In genomic region chr21:45127937-45128336, GRCh38 we compare ENCODE assay signal across 24 cellular contexts. TPM values are rescaled to one million over a fixed set of nuclear protein-coding genes. Genes with fewer than 3 reads are reported as not detected.
DNase-seq lines count a peak whose midpoint lies in the region; ATAC-seq and TF ChIP-seq lines count a peak whose summit lies in the region.
"Had no signal": no experiment of that assay in that cellular context is flagged by ENCODE, and none has a peak within 500 bp of the region (broad histone marks: within the 10 kb centered on the region; RNA-seq: fewer than 3 reads in every experiment).

No MANE protein-coding gene starts in this region.

- H3K27ac Mint-ChIP-seq in activated naive CD8-positive, alpha-beta T cell treated with anti-CD3 and anti-CD28 coated beads for 36 hours = peak overlapping the region; percentile 47
- H3K27ac Mint-ChIP-seq in activated naive CD8-positive, alpha-beta T cell treated with anti-CD3 and anti-CD28 coated beads, Interleukin-2, amount 50 U/mL, for 24 hours = no peak overlapping the region
- peak overlapping the region; percentile 39 to 74 (median 63) for H3K27ac Mint-ChIP-seq in nephron
- H3K27ac Mint-ChIP-seq: activated CD4-positive, alpha-beta T cell treated with anti-CD3 and anti-CD28 coated beads for 36 hours; activated CD8-positive, alpha-beta T cell treated with anti-CD3 and anti-CD28 coated beads, Interleukin-2, amount 10 ng/mL, durations not matched to agents 7 days and 5 days; CD4-positive, alpha-beta T cell had no signal

- H3K27me3 ChIP-seq in adipocyte (replicated peaks; ENCODE audit: control insufficient read depth, insufficient read depth, low read length) = no peaks in the 10 kb centered on the region
- H3K27me3 ChIP-seq: body of pancreas, esophagus squamous epithelium, foreskin keratinocyte, heart right ventricle, upper lobe of right lung had no signal

- peaks cover 30% of the 10 kb centered on the region for H3K4me1 Mint-ChIP-seq in activated naive CD8-positive, alpha-beta T cell treated with anti-CD3 and anti-CD28 coated beads for 36 hours
- H3K4me1 Mint-ChIP-seq in activated naive CD8-positive, alpha-beta T cell treated with anti-CD3 and anti-CD28 coated beads, Interleukin-2, amount 50 U/mL, for 24 hours = peaks cover 58% of the 10 kb centered on the region
- H3K4me1 Mint-ChIP-seq in nephron = peaks cover 90% of the 10 kb centered on the region

- no peak overlapping the region for H3K4me3 Mint-ChIP-seq in activated naive CD8-positive, alpha-beta T cell treated with anti-CD3 and anti-CD28 coated beads for 36 hours
- H3K4me3 Mint-ChIP-seq in activated naive CD8-positive, alpha-beta T cell treated with anti-CD3 and anti-CD28 coated beads, Interleukin-2, amount 50 U/mL, for 24 hours = no peak overlapping the region
- H3K4me3 Mint-ChIP-seq in nephron = peak overlapping the region in 1 of 3 experiments; percentile 55
- H3K4me3 Mint-ChIP-seq: activated CD4-positive, alpha-beta T cell treated with anti-CD3 and anti-CD28 coated beads for 36 hours; activated CD8-positive, alpha-beta T cell treated with anti-CD3 and anti-CD28 coated beads, Interleukin-2, amount 10 ng/mL, durations not matched to agents 7 days and 5 days; CD4-positive, alpha-beta T cell; central memory CD8-positive, alpha-beta T cell; mesothelial cell of epicardium; naive thymus-derived CD4-positive, alpha-beta T cell had no signal

- H3K4me1 ChIP-seq in adipocyte (ENCODE audit: control insufficient read depth, insufficient read depth, low read length) = peaks cover 33% of the 10 kb centered on the region
- H3K4me1 ChIP-seq: body of pancreas had no signal

- ATAC-seq in activated naive CD8-positive, alpha-beta T cell treated with anti-CD3 and anti-CD28 coated beads, Interleukin-2, amount 50 U/mL, for 24 hours = no peak

- H3K9me3 ChIP-seq in adipocyte (ENCODE audit: control insufficient read depth, low read length) = no peaks in the 10 kb centered on the region
- H3K9me3 ChIP-seq: body of pancreas, esophagus squamous epithelium, heart right ventricle, psoas muscle, upper lobe of right lung had no signal

- H3K9ac ChIP-seq in adipocyte (ENCODE audit: low read length) = peak overlapping the region; percentile 82

- TF ChIP-seq CTCF in nephron (IDR thresholded peaks at IDR 0.05; ENCODE audit: unreplicated experiment in 3 of 3) (no peak), GM13977 (IDR thresholded peaks at IDR 0.05; ENCODE audit: extremely low read depth, insufficient read depth, missing control alignments) (no peak)

- DNase-seq in activated naive CD8-positive, alpha-beta T cell treated with anti-CD3 and anti-CD28 coated beads for 36 hours = no peak
- no peak for DNase-seq in activated naive CD8-positive, alpha-beta T cell treated with anti-CD3 and anti-CD28 coated beads, Interleukin-2, amount 50 U/mL, for 24 hours
- DNase-seq in adipocyte (ENCODE audit: low read depth) (no peak), NCI-H2029 treated with DMSO at 0.1 percent for 48 hours (lab: John Stamatoyannopoulos, UW) (no peak), iPS-NIHi7 (ENCODE audit: extremely low spot score) (no peak), GM13977 (ENCODE audit: low spot score) (no peak), NCI-H510A treated with DMSO at 0.1 percent for 48 hours (lab: John Stamatoyannopoulos, UW) (no peak)
- DNase-seq: DMS 273 treated with DMSO at 0.1 percent for 48 hours, esophagus squamous epithelium, kidney, NCI-H1417 treated with DMSO at 0.1 percent for 48 hours had no signal

- in situ Hi-C loops in GM13977 (cut with MboI; ENCODE audit: low pct_unique_long_range_greater_than_20kb, low sequenced_read_pairs, unreplicated experiment) = loop anchor here (25.0 kb wide), 1 partner anchor 709 kb away; no protein-coding TSS in a partner anchor

- H3K36me3 ChIP-seq in adipocyte (ENCODE audit: control insufficient read depth, insufficient read depth, low read length, severe bottlenecking) = peaks cover 8% of the 10 kb centered on the region
- H3K36me3 ChIP-seq: esophagus squamous epithelium, heart right ventricle, upper lobe of right lung had no signal

- no peaks in the 10 kb centered on the region for H3K27me3 Mint-ChIP-seq in activated naive CD8-positive, alpha-beta T cell treated with anti-CD3 and anti-CD28 coated beads for 36 hours
- no peaks in the 10 kb centered on the region for H3K27me3 Mint-ChIP-seq in activated naive CD8-positive, alpha-beta T cell treated with anti-CD3 and anti-CD28 coated beads, Interleukin-2, amount 50 U/mL, for 24 hours
- H3K27me3 Mint-ChIP-seq in nephron (ENCODE audit: low read depth) = peaks cover 11% of the 10 kb centered on the region
- H3K27me3 Mint-ChIP-seq: activated CD4-positive, alpha-beta T cell treated with anti-CD3 and anti-CD28 coated beads for 36 hours; CD4-positive, alpha-beta T cell; central memory CD8-positive, alpha-beta T cell; naive thymus-derived CD4-positive, alpha-beta T cell had no signal

- H3K4me3 ChIP-seq in adipocyte (ENCODE audit: low read length) = no peak overlapping the region
- H3K4me3 ChIP-seq: body of pancreas, esophagus squamous epithelium, GM12878, heart right ventricle, psoas muscle, upper lobe of right lung had no signal

- H3K9me3 Mint-ChIP-seq in activated naive CD8-positive, alpha-beta T cell treated with anti-CD3 and anti-CD28 coated beads for 36 hours = no peaks in the 10 kb centered on the region
- no peaks in the 10 kb centered on the region for H3K9me3 Mint-ChIP-seq in activated naive CD8-positive, alpha-beta T cell treated with anti-CD3 and anti-CD28 coated beads, Interleukin-2, amount 50 U/mL, for 24 hours
- H3K9me3 Mint-ChIP-seq in nephron = no peaks in the 10 kb centered on the region
- H3K9me3 Mint-ChIP-seq: CD4-positive, alpha-beta T cell; central memory CD8-positive, alpha-beta T cell; mesothelial cell of epicardium; naive thymus-derived CD4-positive, alpha-beta T cell had no signal

- H3K36me3 Mint-ChIP-seq in activated naive CD8-positive, alpha-beta T cell treated with anti-CD3 and anti-CD28 coated beads for 36 hours = peaks cover 5% of the 10 kb centered on the region
- H3K36me3 Mint-ChIP-seq in activated naive CD8-positive, alpha-beta T cell treated with anti-CD3 and anti-CD28 coated beads, Interleukin-2, amount 50 U/mL, for 24 hours (ENCODE audit: low read depth) = peaks cover 10% of the 10 kb centered on the region
- no peaks in the 10 kb centered on the region for H3K36me3 Mint-ChIP-seq in nephron (ENCODE audit: low read depth)
- H3K36me3 Mint-ChIP-seq: mesothelial cell of epicardium had no signal

RNA-seq across cellular contexts. Expression of gene ADARB1, which starts 53.6 kb away (rescaled TPM):
- total RNA-seq in activated naive CD8-positive, alpha-beta T cell treated with anti-CD3 and anti-CD28 coated beads for 36 hours = 10 to 100 TPM; 39.6 to 41.9 TPM
